Comparison of ENCODE assay signal across 8 cellular contexts in the genomic region with DNA sequence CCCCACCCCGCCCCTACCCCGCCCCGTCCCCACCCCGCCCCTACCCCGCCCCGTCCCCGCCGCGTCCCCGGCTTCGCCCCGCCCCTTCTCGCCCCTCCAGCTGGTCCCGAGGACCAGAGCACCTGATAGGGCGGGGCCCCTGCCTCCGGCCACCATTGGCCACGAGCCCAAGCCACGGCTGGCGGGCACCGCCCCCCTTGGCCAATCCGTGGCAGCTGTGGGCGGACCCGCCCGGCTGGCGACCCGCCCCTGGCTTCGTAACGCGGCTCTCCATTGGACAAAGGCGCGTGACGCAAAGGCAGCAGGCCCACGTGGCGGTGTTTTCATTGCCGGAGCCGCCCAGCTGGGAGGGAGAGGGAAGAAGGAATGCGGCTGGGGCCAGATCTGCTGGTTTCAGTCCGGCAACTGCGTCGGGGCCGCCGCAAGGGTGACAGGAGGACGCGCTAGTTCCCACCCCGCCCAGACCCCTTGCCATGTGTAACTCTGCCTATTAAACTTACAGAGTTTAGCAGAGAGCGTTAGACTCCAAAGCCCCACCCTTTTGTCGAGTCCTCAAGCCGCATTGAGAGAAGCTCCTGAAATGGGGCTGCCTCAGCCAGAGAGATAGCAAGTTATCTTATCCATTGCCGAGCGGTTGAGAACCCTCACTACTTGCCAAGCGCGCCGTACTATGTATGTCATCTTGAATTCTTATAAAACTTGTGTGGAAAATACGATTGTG. TPM values are rescaled to one million over a fixed set of nuclear protein-coding genes. Genes with fewer than 3 reads are reported as not detected.
DNase-seq lines count a peak whose midpoint lies in the region; FAIRE-seq and TF ChIP-seq lines count a peak whose summit lies in the region.

No MANE protein-coding gene starts in this region.

- peak; percentile 100 for DNase-seq in ELF-1 (ENCODE audit: low read depth, low spot score)
- peak; percentile 93 for DNase-seq in H54 (ENCODE audit: insufficient read length, low spot score)
- DNase-seq in SHP77 (lab: John Stamatoyannopoulos, UW), result peak; percentile 94 to 95
- peak; percentile 98 for DNase-seq in activated gamma-delta T cell treated with Interleukin-2 at 50 U/mL for 16 hours
- DNase-seq in foreskin fibroblast, result peak; percentile 99 to 100
- DNase-seq in neural crest cell (ENCODE audit: low read depth, low spot score), result peak; percentile 97
- peak; percentile 100 for DNase-seq in stomach

- H3K4me1 ChIP-seq in Loucy (ENCODE audit: insufficient read depth, low read length, poor library complexity, severe bottlenecking), result peaks cover 54% of the 10 kb centered on the region
- H3K4me1 ChIP-seq in stomach, result peaks cover 28 to 66% (median 45%) of the 10 kb centered on the region in 4 donors

- no peaks in the 10 kb centered on the region for H3K9me3 Mint-ChIP-seq in neural crest cell

- peaks cover 30% of the 10 kb centered on the region for H3K27me3 Mint-ChIP-seq in neural crest cell (ENCODE audit: low read depth)

- peaks cover 10% of the 10 kb centered on the region; the same call in 1 of the 2 replicates for H3K79me2 ChIP-seq in Loucy (ENCODE audit: insufficient read depth, low read length)

- FAIRE-seq in H54 (lab: Jason Lieb, UNC), result peak; percentile 68

- TF ChIP-seq CTCF in Loucy (conservative IDR thresholded peaks at IDR 0.05; ENCODE audit: low read length), result no peak
- TF ChIP-seq CTCF in foreskin fibroblast (IDR thresholded peaks at IDR 0.05; ENCODE audit: low read depth, low read length), result no peak
- TF ChIP-seq CTCF in neural crest cell (conservative IDR thresholded peaks at IDR 0.05), result no peak
- TF ChIP-seq CTCF in stomach (IDR thresholded peaks at IDR 0.05), result peak in 1 of 7 experiments; percentile 5

- peaks cover 23% of the 10 kb centered on the region for H3K4me1 Mint-ChIP-seq in neural crest cell

- TF ChIP-seq EP300 in stomach (IDR thresholded peaks at IDR 0.05), result no peak

- H3K9me3 ChIP-seq in Loucy (ENCODE audit: insufficient read depth, low read depth, low read length), result no peaks in the 10 kb centered on the region
- no peaks in the 10 kb centered on the region for H3K9me3 ChIP-seq in stomach

- H4K20me1 ChIP-seq in Loucy (ENCODE audit: insufficient read depth, low read length, poor library complexity, severe bottlenecking), result no peaks in the 10 kb centered on the region

- peak overlapping the region; percentile 81 for H3K4me3 Mint-ChIP-seq in neural crest cell

- 1 to 2% (median 1%) methylated on average over 10 to 51 of the region's 54 CpGs for WGBS in stomach, 5 donors

- H3K27me3 ChIP-seq in Loucy (ENCODE audit: insufficient read depth, low read length, poor library complexity, severe bottlenecking) (no peaks in the 10 kb centered on the region), stomach (no peaks in the 10 kb centered on the region)

- no peaks in the 10 kb centered on the region for H3K9me2 ChIP-seq in Loucy (replicated peaks; ENCODE audit: low read depth, low read length)

- H2AFZ ChIP-seq in Loucy (ENCODE audit: low read length), result peak overlapping the region; percentile 44; the same call in 1 of the 2 replicates

- intact Hi-C loops in stomach (cut with DNase I; ENCODE audit: low total_unique reads), result no loop called here

- peak overlapping the region; percentile 18 for H3K9ac ChIP-seq in Loucy (ENCODE audit: low read depth, low read length, poor library complexity, severe bottlenecking)

- peak overlapping the region; percentile 74 for H3K4me2 ChIP-seq in Loucy (ENCODE audit: low read depth, low read length, poor library complexity, severe bottlenecking)

- no peak for TF ChIP-seq POLR2A in H54 (IDR thresholded peaks at IDR 0.05; ENCODE audit: low read depth, low read length)
- TF ChIP-seq POLR2A in stomach (IDR thresholded peaks at IDR 0.05), result peak in 2 of 4 donors; percentile 51 to 67

- no peaks in the 10 kb centered on the region for H3K36me3 Mint-ChIP-seq in neural crest cell (ENCODE audit: low read depth)

- peak overlapping the region; percentile 69 for H3K4me3 ChIP-seq in Loucy (ENCODE audit: low read length, poor library complexity, severe bottlenecking)
- H3K4me3 ChIP-seq in foreskin fibroblast (ENCODE audit: low read depth in 1 of 2, low read length in 2 of 2), result peak overlapping the region; percentile 61 to 68
- peak overlapping the region; percentile 73 to 86 (median 80) for H3K4me3 ChIP-seq in stomach

- no peaks in the 10 kb centered on the region for H3K36me3 ChIP-seq in Loucy (ENCODE audit: insufficient read depth, low read length)
- H3K36me3 ChIP-seq in stomach, result peaks cover 0 to 3% (median 2%) of the 10 kb centered on the region in 4 donors

- no peaks in the 10 kb centered on the region for H3F3A ChIP-seq in Loucy (ENCODE audit: low read depth)

- peak overlapping the region; percentile 93 to 98 (median 97) for H3K27ac ChIP-seq in stomach

- no peak overlapping the region for H3K27ac Mint-ChIP-seq in neural crest cell (ENCODE audit: unreplicated experiment)

RNA-seq across cellular contexts. Expression of a gene that starts 0.4 kb away (rescaled TPM):
- total RNA-seq in neural crest cell (14.1 and 15.6 TPM in 2 replicates), stomach (10 to 100 TPM in 4 of 5 donors, 1 to 10 TPM in 1; 8.2 to 99.1 (median 76.3) TPM)
- polyA plus RNA-seq in stomach, result 10 to 100 TPM; 20.3 to 49.7 (median 35.3) TPM

RNA-seq across cellular contexts. Expression of a gene that starts 54.5 kb away (rescaled TPM):
- total RNA-seq in neural crest cell (250 and 258 TPM in 2 replicates), stomach (100 to 1,000 TPM in 3 of 5 donors, 10 to 100 TPM in 2; 22.6 to 323 (median 154) TPM)
- polyA plus RNA-seq in stomach, result 10 to 100 TPM; 38.9 to 89.5 (median 71.2) TPM

Comparison
In these comparisons a context has a peak if more than half of its experiments do, and no peak if none do; other contexts are left out.
1. Peak in every context shown above with its lines: DNase-seq, H3K4me3 ChIP-seq and H3K27ac ChIP-seq.